In genomic region chr19:36140289-36141038, GRCh38 we compare ENCODE assay signal across 8 cellular contexts. TPM values are rescaled to one million over a fixed set of nuclear protein-coding genes. Genes with fewer than 3 reads are reported as not detected.
A peak's percentile ranks its signal among the peaks of the same experiment; 100 is the strongest.
DNase-seq lines count a peak whose midpoint lies in the region; ATAC-seq and TF ChIP-seq lines count a peak whose summit lies in the region.
"Had no signal": no experiment of that assay in that cellular context is flagged by ENCODE, and none has a peak within 500 bp of the region (broad histone marks: within the 10 kb centered on the region; RNA-seq: fewer than 3 reads in every experiment).

No MANE protein-coding gene starts in this region.

- DNase-seq in GM10266 (ENCODE audit: extremely low spot score) (peak; percentile 89), NCI-H774 (lab: John Stamatoyannopoulos, UW) (peak; percentile 62), fibroblast of peridontal ligament (ENCODE audit: extremely low read depth) (peak; percentile 24), transverse colon (peak; percentile 53)
- peak; percentile 16 for DNase-seq in activated T-cell treated with anti-CD3 and anti-CD28 coated beads, Interleukin-2, amount 50 U/mL, for 4 hours
- peak in 5 of 10 donors; percentile 48 to 82 (median 53) for DNase-seq in naive thymus-derived CD8-positive, alpha-beta T cell

- no peak for TF ChIP-seq CTCF in GM10266 (IDR thresholded peaks at IDR 0.05; ENCODE audit: control insufficient read depth, insufficient read depth, low read depth, missing control alignments)
- TF ChIP-seq CTCF in transverse colon (IDR thresholded peaks at IDR 0.05) = no peak

- no peak for TF ChIP-seq POLR2A in transverse colon (IDR thresholded peaks at IDR 0.05)

- TF ChIP-seq EP300 in transverse colon (IDR thresholded peaks at IDR 0.05; ENCODE audit: low read depth) = no peak

- intact Hi-C loops in transverse colon (cut with DNase I; ENCODE audit: low total_unique reads) = no loop called here

- peaks cover 20% of the 10 kb centered on the region for H3K36me3 Mint-ChIP-seq in activated T-cell treated with anti-CD3 and anti-CD28 coated beads, Interleukin-2, amount 50 U/mL, for 4 hours (ENCODE audit: insufficient read depth)
- peaks cover 0 to 34% (median 12%) of the 10 kb centered on the region in 3 donors for H3K36me3 Mint-ChIP-seq in naive thymus-derived CD8-positive, alpha-beta T cell

- peak overlapping the region; percentile 82 to 97 (median 95) for H3K27ac Mint-ChIP-seq in naive thymus-derived CD8-positive, alpha-beta T cell

- H3K36me3 ChIP-seq in transverse colon = peaks cover 0 to 26% (median 11%) of the 10 kb centered on the region in 4 donors

- ATAC-seq in HG03135 (IDR thresholded peaks at IDR 0.05; ENCODE audit: unreplicated experiment) = peak; percentile 9
- peak; percentile 35 to 44 for ATAC-seq in activated T-cell treated with anti-CD3 and anti-CD28 coated beads, Interleukin-2, amount 50 U/mL, for 4 hours
- ATAC-seq in naive thymus-derived CD8-positive, alpha-beta T cell = peak; percentile 27 to 35

- H3K27me3 Mint-ChIP-seq in activated T-cell treated with anti-CD3 and anti-CD28 coated beads, Interleukin-2, amount 50 U/mL, for 4 hours (ENCODE audit: low read depth) = no peaks in the 10 kb centered on the region
- no peaks in the 10 kb centered on the region for H3K27me3 Mint-ChIP-seq in naive thymus-derived CD8-positive, alpha-beta T cell

- H3K4me3 Mint-ChIP-seq in activated T-cell treated with anti-CD3 and anti-CD28 coated beads, Interleukin-2, amount 50 U/mL, for 4 hours = peak overlapping the region; percentile 97
- peak overlapping the region; percentile 92 to 96 (median 95) for H3K4me3 Mint-ChIP-seq in naive thymus-derived CD8-positive, alpha-beta T cell

- peak overlapping the region; percentile 74 to 92 (median 80) for H3K4me3 ChIP-seq in transverse colon

- H3K27ac ChIP-seq in transverse colon = peak overlapping the region; percentile 96 to 99 (median 98)

- H3K4me1 ChIP-seq in transverse colon = peaks cover 3 to 31% (median 27%) of the 10 kb centered on the region in 4 donors

- H3K4me1 Mint-ChIP-seq in activated T-cell treated with anti-CD3 and anti-CD28 coated beads, Interleukin-2, amount 50 U/mL, for 4 hours (ENCODE audit: low read depth) = peaks cover 20% of the 10 kb centered on the region
- peaks cover 12 to 22% (median 19%) of the 10 kb centered on the region in 4 donors for H3K4me1 Mint-ChIP-seq in naive thymus-derived CD8-positive, alpha-beta T cell

- no peaks in the 10 kb centered on the region for H3K27me3 ChIP-seq in transverse colon

- POLR2A ChIA-PET in naive thymus-derived CD8-positive, alpha-beta T cell (lab: Charles Lee) = interaction anchor here (0.6 to 2.2 kb wide), 9 partner anchors 12 to 476 kb away, joined by 3 to 23 read pairs (median 6); partner anchors contain the start of genes POLR2I, TBCB, THAP8 and ZNF146

- in situ Hi-C loops in transverse colon (cut with MboI; ENCODE audit: low pct_ligation_motif_present in 1 of 4, low pct_unique_long_range_greater_than_20kb in 1 of 4, low sequenced_read_pairs in 3 of 4) = no loop called here

- H3K9me3 Mint-ChIP-seq in activated T-cell treated with anti-CD3 and anti-CD28 coated beads, Interleukin-2, amount 50 U/mL, for 4 hours = no peaks in the 10 kb centered on the region
- H3K9me3 Mint-ChIP-seq in naive thymus-derived CD8-positive, alpha-beta T cell = peaks cover 0 to 2% (median 0%) of the 10 kb centered on the region in 9 donors

- WGBS in transverse colon (ENCODE audit: low coverage in 1 of 2), 2 donors = 0% methylated on average over 30 of the region's 32 CpGs; no CpG with 5 or more reads in 1 of the 2 donors

- H3K9me3 ChIP-seq in transverse colon = no peaks in the 10 kb centered on the region

RNA-seq across cellular contexts. Expression of gene CAPNS1, which starts 0.6 kb away (rescaled TPM):
- total RNA-seq in activated T-cell treated with anti-CD3 and anti-CD28 coated beads, Interleukin-2, amount 50 U/mL, for 4 hours = 100 to 1,000 TPM; 287 to 318 (median 313) TPM
- total RNA-seq in naive thymus-derived CD8-positive, alpha-beta T cell = 100 to 1,000 TPM; 228 to 239 TPM
- polyA plus RNA-seq in naive thymus-derived CD8-positive, alpha-beta T cell = 100 to 1,000 TPM in 1 of 3 donors, 10 to 100 TPM in 2; 93.4 to 137 (median 100.0) TPM
- total RNA-seq in transverse colon = 100 to 1,000 TPM; 222 to 304 (median 248) TPM

RNA-seq across cellular contexts. Expression of gene COX7A1, which starts 11.8 kb away (rescaled TPM):
- total RNA-seq in activated T-cell treated with anti-CD3 and anti-CD28 coated beads, Interleukin-2, amount 50 U/mL, for 4 hours = not detected
- total RNA-seq in naive thymus-derived CD8-positive, alpha-beta T cell = not detected
- not detected for polyA plus RNA-seq in naive thymus-derived CD8-positive, alpha-beta T cell
- total RNA-seq in transverse colon = 10 to 100 TPM in 2 of 4 donors, 1 to 10 TPM in 1, not detected in 1; 7.8 to 26.3 (median 11.7) TPM

RNA-seq across cellular contexts. Expression of gene TBCB, which starts 25.2 kb away (rescaled TPM):
- total RNA-seq in activated T-cell treated with anti-CD3 and anti-CD28 coated beads, Interleukin-2, amount 50 U/mL, for 4 hours = 100 to 1,000 TPM; 155 to 173 (median 157) TPM
- total RNA-seq in naive thymus-derived CD8-positive, alpha-beta T cell = 100 to 1,000 TPM; 111 to 120 TPM
- 100 to 1,000 TPM; 169 to 208 (median 179) TPM for polyA plus RNA-seq in naive thymus-derived CD8-positive, alpha-beta T cell
- 100 to 1,000 TPM in 2 of 4 donors, 10 to 100 TPM in 2; 82.4 to 175 (median 134) TPM for total RNA-seq in transverse colon

RNA-seq across cellular contexts. Expression of gene POLR2I, which starts 25.8 kb away (rescaled TPM):
- total RNA-seq in activated T-cell treated with anti-CD3 and anti-CD28 coated beads, Interleukin-2, amount 50 U/mL, for 4 hours = 100 to 1,000 TPM; 139 to 165 (median 159) TPM
- 10 to 100 TPM; 37.2 to 48.8 TPM for total RNA-seq in naive thymus-derived CD8-positive, alpha-beta T cell
- 100 to 1,000 TPM; 124 to 168 (median 149) TPM for polyA plus RNA-seq in naive thymus-derived CD8-positive, alpha-beta T cell
- total RNA-seq in transverse colon = 10 to 100 TPM in 3 of 4 donors, not detected in 1; 15.1 to 44.9 (median 44.0) TPM

RNA-seq across cellular contexts. Expression of gene OVOL3, which starts 29.5 kb away (rescaled TPM):
- total RNA-seq in activated T-cell treated with anti-CD3 and anti-CD28 coated beads, Interleukin-2, amount 50 U/mL, for 4 hours = not detected
- total RNA-seq in naive thymus-derived CD8-positive, alpha-beta T cell = not detected
- not detected for polyA plus RNA-seq in naive thymus-derived CD8-positive, alpha-beta T cell
- not detected for total RNA-seq in transverse colon
- total RNA-seq: pulmonary artery endothelial cell had no signal
